12 cellular contexts compared by ENCODE assay signal in the genomic region with DNA sequence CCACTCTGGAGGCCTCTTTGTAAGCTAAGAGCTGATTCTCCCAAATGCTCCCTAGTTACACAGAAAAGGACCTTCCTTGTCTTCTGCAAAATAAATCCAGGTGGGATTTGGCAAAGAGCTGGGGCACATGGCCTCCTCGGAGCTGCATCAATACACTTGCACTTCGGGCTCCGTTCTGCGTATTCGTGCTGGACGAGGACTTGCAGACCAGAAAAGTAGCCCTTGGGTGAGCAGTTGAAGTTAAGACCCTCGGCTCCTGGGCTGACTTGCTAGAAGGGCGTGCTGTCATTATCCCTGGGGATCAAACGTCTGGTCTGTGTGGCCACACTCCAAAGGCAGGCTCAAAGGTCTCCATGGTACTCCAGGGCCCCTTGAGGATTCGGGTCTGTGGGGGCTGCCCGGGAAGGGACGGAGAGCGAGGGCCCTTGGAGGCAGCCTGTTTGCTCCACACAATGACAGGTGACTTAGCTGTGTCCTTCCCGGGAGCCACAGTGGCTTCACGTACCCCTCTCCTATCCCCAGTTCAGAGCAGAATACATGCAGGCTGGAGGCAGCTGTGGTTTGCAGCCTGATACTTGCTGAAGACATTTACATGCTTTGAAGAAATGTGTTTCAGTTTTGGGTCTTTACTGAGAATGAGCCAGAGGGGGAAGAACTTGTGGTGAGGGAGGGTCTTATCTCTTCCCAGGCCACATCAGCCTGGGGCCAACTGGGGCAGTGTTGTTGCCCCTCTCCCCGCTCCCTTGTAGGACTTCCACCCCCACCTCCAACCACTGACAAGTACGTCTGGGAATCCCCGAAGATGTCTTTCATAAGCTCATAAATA. TPM values are rescaled to one million over a fixed set of nuclear protein-coding genes. Genes with fewer than 3 reads are reported as not detected.
DNase-seq lines count a peak whose midpoint lies in the region; ATAC-seq and TF ChIP-seq lines count a peak whose summit lies in the region.
"Had no signal": no experiment of that assay in that cellular context is flagged by ENCODE, and none has a peak within 500 bp of the region (broad histone marks: within the 10 kb centered on the region; RNA-seq: fewer than 3 reads in every experiment).

No MANE protein-coding gene starts in this region.

- POLR2A ChIA-PET in activated CD8-positive, alpha-beta T cell treated with anti-CD3 and anti-CD28 coated beads for 36 hours (lab: Charles Lee) = interaction anchor here (0.7 kb wide), 1 partner anchor 77 kb away, joined by 3 read pairs; no protein-coding TSS in a partner anchor
- POLR2A ChIA-PET in HEK293T (lab: Yijun Ruan, JAX) = no interaction called here

- ATAC-seq in activated CD8-positive, alpha-beta T cell treated with anti-CD3 and anti-CD28 coated beads for 36 hours = peak; percentile 72

- H3K14ac ChIP-seq in mesenchymal stem cell (ENCODE audit: low read length in 2 of 2) = no peak overlapping the region

- peak; percentile 64 for DNase-seq in EH (ENCODE audit: low read depth)
- DNase-seq in activated CD8-positive, alpha-beta T cell treated with anti-CD3 and anti-CD28 coated beads for 36 hours = peak; percentile 44
- DNase-seq in mesenchymal stem cell = peak; percentile 43
- DNase-seq in DMS53 (lab: John Stamatoyannopoulos, UW) = no peak
- DNase-seq in HEK293T (ENCODE audit: extremely low spot score) = no peak
- DNase-seq in prostate gland (ENCODE audit: low spot score) = no peak
- DNase-seq: activated CD4-positive, CD25-positive, alpha-beta regulatory T cell treated with anti-CD3 and anti-CD28 coated beads, Interleukin-2, amount 50 U/mL, for 72 hours; colonic mucosa; NCI-H2081 treated with DMSO at 0.1 percent for 48 hours; small intestine had no signal

- H3K27ac ChIP-seq in BLaER1 (no peak overlapping the region; the same call in 1 of the 2 replicates), mesenchymal stem cell (ENCODE audit: low read length, poor library complexity, severe bottlenecking) (no peak overlapping the region), prostate gland (no peak overlapping the region)
- H3K27ac ChIP-seq: colonic mucosa, SK-N-MC had no signal

- peaks cover 43% of the 10 kb centered on the region for H3K4me1 Mint-ChIP-seq in activated CD8-positive, alpha-beta T cell treated with anti-CD3 and anti-CD28 coated beads for 36 hours (ENCODE audit: low read depth)

- H3K18ac ChIP-seq in mesenchymal stem cell (ENCODE audit: low read depth in 1 of 2, low read length in 2 of 2) = no peak overlapping the region

- H4K8ac ChIP-seq in mesenchymal stem cell (ENCODE audit: low read length) = no peak overlapping the region

- no peaks in the 10 kb centered on the region for H3K9me3 Mint-ChIP-seq in activated CD8-positive, alpha-beta T cell treated with anti-CD3 and anti-CD28 coated beads for 36 hours

- peak overlapping the region in 1 of 2 experiments; percentile 49 for H2BK12ac ChIP-seq in mesenchymal stem cell (ENCODE audit: low read length in 2 of 2)

- H3K36me3 Mint-ChIP-seq in activated CD8-positive, alpha-beta T cell treated with anti-CD3 and anti-CD28 coated beads for 36 hours (ENCODE audit: low read depth) = no peaks in the 10 kb centered on the region

- H3K4me3 ChIP-seq in BLaER1 = no peak overlapping the region
- H3K4me3 ChIP-seq in mesenchymal stem cell (ENCODE audit: insufficient read depth in 1 of 2, low read depth in 1 of 2, low read length in 2 of 2) = peak overlapping the region in 1 of 2 experiments; percentile 44
- H3K4me3 ChIP-seq in prostate gland = no peak overlapping the region
- H3K4me3 ChIP-seq: colonic mucosa, SK-N-MC had no signal

- 80% methylated on average over 16 of the region's 18 CpGs for WGBS in mesenchymal stem cell
- 72% methylated on average over 18 of the region's 18 CpGs for WGBS in prostate gland

- H2BK5ac ChIP-seq in mesenchymal stem cell (ENCODE audit: low read depth, low read length, poor library complexity, severe bottlenecking) = no peak overlapping the region

- H3K4me2 ChIP-seq in BLaER1 (peak overlapping the region; percentile 92), mesenchymal stem cell (ENCODE audit: low read length, poor library complexity, severe bottlenecking) (peak overlapping the region; percentile 45)

- no peak overlapping the region for H3K23ac ChIP-seq in mesenchymal stem cell (ENCODE audit: low read length in 2 of 2)

- H2BK120ac ChIP-seq in mesenchymal stem cell (ENCODE audit: low read depth, low read length) = no peak overlapping the region

- H3K4me3 Mint-ChIP-seq in activated CD8-positive, alpha-beta T cell treated with anti-CD3 and anti-CD28 coated beads for 36 hours = peak overlapping the region; percentile 43

- peak overlapping the region; percentile 12 for H2BK15ac ChIP-seq in mesenchymal stem cell (ENCODE audit: low read depth, poor library complexity, severe bottlenecking)

- H2AK5ac ChIP-seq in mesenchymal stem cell (ENCODE audit: low read length, severe bottlenecking) = peak overlapping the region; percentile 82

- intact Hi-C loops in activated CD8-positive, alpha-beta T cell treated with anti-CD3 and anti-CD28 coated beads for 36 hours (cut with micrococcal nuclease) = no loop called here
- intact Hi-C loops in prostate gland (cut with DNase I) = no loop called here

- H3K4ac ChIP-seq in mesenchymal stem cell (ENCODE audit: low read depth in 1 of 2, low read length in 2 of 2) = no peak overlapping the region

- H3K27me3 Mint-ChIP-seq in activated CD8-positive, alpha-beta T cell treated with anti-CD3 and anti-CD28 coated beads for 36 hours = peaks cover 8% of the 10 kb centered on the region

- H3K4me1 ChIP-seq in BLaER1 (peaks cover 98% of the 10 kb centered on the region), mesenchymal stem cell (ENCODE audit: control insufficient read depth, insufficient read depth, low read depth, low read length) (peaks cover 11% of the 10 kb centered on the region), prostate gland (replicated peaks) (no peaks in the 10 kb centered on the region)
- H3K4me1 ChIP-seq: colonic mucosa had no signal

- no peaks in the 10 kb centered on the region for H3K79me1 ChIP-seq in mesenchymal stem cell (replicated peaks; ENCODE audit: low read length, poor library complexity, severe bottlenecking)

- no peak overlapping the region for H2AFZ ChIP-seq in mesenchymal stem cell (ENCODE audit: low read depth, low read length)

- CTCF ChIA-PET in activated CD8-positive, alpha-beta T cell treated with anti-CD3 and anti-CD28 coated beads for 36 hours (lab: Charles Lee) = interaction anchor here (1.7 to 5.1 kb wide), 2 partner anchors 85 to 203 kb away, joined by 4 to 42 read pairs; no protein-coding TSS in a partner anchor
- CTCF ChIA-PET in HEK293T (lab: Yijun Ruan, JAX) = no interaction called here

- H3K9ac ChIP-seq in BLaER1 (no peak overlapping the region), mesenchymal stem cell (ENCODE audit: low read length) (no peak overlapping the region)

- TF ChIP-seq CTCF in activated CD8-positive, alpha-beta T cell treated with anti-CD3 and anti-CD28 coated beads for 36 hours (IDR thresholded peaks at IDR 0.05) = no peak
- no peak for TF ChIP-seq CTCF in prostate gland (IDR thresholded peaks at IDR 0.05)

- no peak overlapping the region for H4K91ac ChIP-seq in mesenchymal stem cell (ENCODE audit: low read length)

- H3K27ac Mint-ChIP-seq in activated CD8-positive, alpha-beta T cell treated with anti-CD3 and anti-CD28 coated beads for 36 hours = peak overlapping the region; percentile 64

- no peaks in the 10 kb centered on the region for H3K9me3 ChIP-seq in BLaER1
- no peaks in the 10 kb centered on the region for H3K9me3 ChIP-seq in mesenchymal stem cell (ENCODE audit: control insufficient read depth, low read length)
- H3K9me3 ChIP-seq in prostate gland = no peaks in the 10 kb centered on the region
- H3K9me3 ChIP-seq: colonic mucosa had no signal

- H3K27me3 ChIP-seq in BLaER1 = peaks cover under 1% of the 10 kb centered on the region; the same call in 1 of the 2 replicates
- H3K27me3 ChIP-seq in mesenchymal stem cell (ENCODE audit: control insufficient read depth in 1 of 2, insufficient read depth in 1 of 2, low read length in 2 of 2) = peaks cover 0 to 44% of the 10 kb centered on the region in 2 experiments
- no peaks in the 10 kb centered on the region for H3K27me3 ChIP-seq in prostate gland (replicated peaks; ENCODE audit: insufficient read depth)
- H3K27me3 ChIP-seq: colonic mucosa had no signal

- no peak for TF ChIP-seq POLR2A in prostate gland (IDR thresholded peaks at IDR 0.05)

- no peaks in the 10 kb centered on the region; the same call in 1 of the 2 replicates for H4K20me1 ChIP-seq in BLaER1

- H3K36me3 ChIP-seq in BLaER1 (no peaks in the 10 kb centered on the region), mesenchymal stem cell (ENCODE audit: control insufficient read depth in 1 of 2, insufficient read depth in 2 of 2, low read depth in 1 of 2, low read length in 2 of 2) (no peaks in the 10 kb centered on the region), prostate gland (no peaks in the 10 kb centered on the region)
- H3K36me3 ChIP-seq: colonic mucosa had no signal

TF ChIP-seq in HEK293T, 16 proteins besides CTCF, POLR2A, EP300 and RAD21 (continues in another document):
- TF ChIP-seq CTBP1 (IDR thresholded peaks at IDR 0.05; ENCODE audit: borderline replicate concordance) (no peak), SUZ12 (IDR thresholded peaks at IDR 0.05) (no peak), NFRKB (IDR thresholded peaks at IDR 0.05) (no peak), L3MBTL2 (conservative IDR thresholded peaks at IDR 0.05) (no peak), ZNF384 (IDR thresholded peaks at IDR 0.05) (no peak), HDGF (IDR thresholded peaks at IDR 0.05; ENCODE audit: borderline replicate concordance) (no peak), FOXA1 (IDR thresholded peaks at IDR 0.05) (no peak), LEF1 (IDR thresholded peaks at IDR 0.05; ENCODE audit: borderline replicate concordance) (no peak), FOXK2 (IDR thresholded peaks at IDR 0.05) (no peak), FOXM1 (IDR thresholded peaks at IDR 0.05; ENCODE audit: borderline replicate concordance) (no peak), SP1 (IDR thresholded peaks at IDR 0.05) (no peak), ARNT (IDR thresholded peaks at IDR 0.05) (no peak), BHLHE40 (IDR thresholded peaks at IDR 0.05; ENCODE audit: borderline replicate concordance) (no peak), PKNOX1 (IDR thresholded peaks at IDR 0.05) (no peak)

RNA-seq across cellular contexts. Expression of gene RFLNB, which starts 51.2 kb away (rescaled TPM):
- total RNA-seq in activated CD8-positive, alpha-beta T cell treated with anti-CD3 and anti-CD28 coated beads for 36 hours = 10 to 100 TPM; 45.9 to 46.1 TPM
- polyA plus RNA-seq in mesenchymal stem cell (2013, experiment 1 of 2) = 42.1 TPM
- 43.8 TPM for polyA plus RNA-seq in mesenchymal stem cell (2013, experiment 2 of 2)
- total RNA-seq in prostate gland = 10 to 100 TPM in 1 of 2 donors, 1 to 10 TPM in 1; 3.9 to 10.2 TPM

Comparison
In these comparisons a context has a peak if more than half of its experiments do, and no peak if none do; other contexts are left out.
1. DNase-seq: peak in EH (single experiment), activated CD8-positive, alpha-beta T cell treated with anti-CD3 and anti-CD28 coated beads for 36 hours (single experiment) and mesenchymal stem cell (single experiment); none in DMS53 (single experiment), HEK293T (single experiment) and prostate gland (single experiment).
2. RNA of gene RFLNB, which starts 51.2 kb away (total RNA-seq): 45.9 to 46.1 TPM in activated CD8-positive, alpha-beta T cell treated with anti-CD3 and anti-CD28 coated beads for 36 hours; 3.9 to 10.2 TPM in prostate gland; every median in the first group is over 4 times any median in the second.